ENCODE assay signal across 13 cellular contexts in genomic region chr2:5546176-5546575, GRCh38.
"Had no signal": no experiment of that assay in that cellular context is flagged by ENCODE, and none has a peak within 500 bp of the region (broad histone marks: within the 10 kb centered on the region; RNA-seq: fewer than 3 reads in every experiment).

No MANE protein-coding gene starts in this region.

- H3K27ac ChIP-seq: body of pancreas, coronary artery, psoas muscle, sigmoid colon had no signal

- DNase-seq: activated CD4-positive, alpha-beta T cell treated with anti-CD3 and anti-CD28 coated beads, Interleukin-2, amount 50 U/mL, for 4 hours; activated effector memory CD4-positive, alpha-beta T cell treated with Interleukin-2 at 50 U/mL for 16 hours; activated T-cell treated with anti-CD3 and anti-CD28 coated beads, Interleukin-2, amount 50 U/mL, for 1 hour; body of pancreas; effector CD4-positive, alpha-beta T cell; psoas muscle; sigmoid colon; stimulated activated CD4-positive, alpha-beta T cell treated with anti-CD3 and anti-CD28 coated beads, Interleukin-12 subunit alpha, Interleukin-12 subunit beta, amount 100 ng/mL, for 4 hours; stimulated activated CD4-positive, alpha-beta T cell treated with anti-CD3 and anti-CD28 coated beads, Interleukin-2, amount 100 ng/mL, for 24 hours; T-helper 9 cell had no signal

- H3K4me3 ChIP-seq: body of pancreas, coronary artery, lung, psoas muscle, sigmoid colon had no signal

- H3K4me1 ChIP-seq: body of pancreas, psoas muscle had no signal

- H3K27me3 ChIP-seq: body of pancreas, sigmoid colon had no signal

- H3K36me3 ChIP-seq: sigmoid colon had no signal

- ATAC-seq: activated CD4-positive, CD25-positive, alpha-beta regulatory T cell treated with anti-CD3 and anti-CD28 coated beads, Interleukin-2, amount 50 U/mL, for 24 hours; body of pancreas; psoas muscle had no signal
